Comparison of ENCODE assay signal across 25 cellular contexts in the genomic region with DNA sequence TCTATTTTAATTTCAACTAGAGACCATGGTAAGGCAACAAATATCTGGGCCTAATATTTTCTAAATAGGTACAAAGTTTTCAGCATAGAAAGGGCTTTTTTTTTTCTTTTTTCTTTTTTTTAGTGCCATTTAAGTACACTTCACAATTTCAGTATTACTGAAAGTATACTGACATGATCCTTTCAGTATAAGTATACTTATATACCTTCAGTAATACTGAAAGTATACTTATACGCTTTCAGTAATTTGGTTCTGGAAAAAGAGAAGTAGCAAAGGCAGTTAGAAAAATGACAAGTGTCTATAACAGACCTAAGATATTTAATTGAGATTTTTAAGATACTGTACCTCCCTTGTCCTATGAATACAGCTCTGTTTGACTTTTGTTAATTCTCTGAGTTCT.
"Had no signal": no experiment of that assay in that cellular context is flagged by ENCODE, and none has a peak within 500 bp of the region (broad histone marks: within the 10 kb centered on the region; RNA-seq: fewer than 3 reads in every experiment).

No MANE protein-coding gene starts in this region.

- H3K27me3 ChIP-seq: colonic mucosa, esophagus squamous epithelium, gastroesophageal sphincter, heart left ventricle, hepatocyte, left lung had no signal

- H3K27ac ChIP-seq: colonic mucosa, epithelial cell of prostate, esophagus squamous epithelium, gastroesophageal sphincter, hepatocyte, left lung, lower lobe of right lung had no signal

- H3K9me3 ChIP-seq: colonic mucosa, esophagus squamous epithelium, gastroesophageal sphincter, heart left ventricle, left lung, lower lobe of right lung, mucosa of descending colon had no signal

- H3K4me2 ChIP-seq: hepatocyte had no signal

- H3K4me1 ChIP-seq: colonic mucosa, esophagus squamous epithelium, gastroesophageal sphincter, left lung, lower lobe of right lung had no signal

- FAIRE-seq: endometrium, frontal cortex, islet of Langerhans, keratinocyte had no signal

- H3K79me2 ChIP-seq: hepatocyte had no signal

- H3K4me3 ChIP-seq: colonic mucosa, esophagus squamous epithelium, gastroesophageal sphincter, heart left ventricle, hepatocyte, left lung, lower lobe of right lung, mucosa of descending colon had no signal

- H2AFZ ChIP-seq: hepatocyte had no signal

- DNase-seq: colonic mucosa; cortex of kidney; effector CD8-positive, alpha-beta T cell; effector memory CD8-positive, alpha-beta T cell; endodermal cell; erythroblast; esophagus squamous epithelium; foreskin fibroblast; heart left ventricle; hypothalamus; left cardiac atrium; left lung; left ventricle myocardium superior; lower lobe of right lung; mesenchymal stem cell; mucosa of descending colon; naive B cell had no signal

- ATAC-seq: effector memory CD8-positive, alpha-beta T cell; esophagus mucosa; left cardiac atrium; left lung; lower lobe of right lung; mucosa of descending colon had no signal

- H3K36me3 ChIP-seq: colonic mucosa, esophagus squamous epithelium, gastroesophageal sphincter, left lung, lower lobe of right lung had no signal
